Comparison of ENCODE assay signal across 13 cellular contexts in the genomic region with DNA sequence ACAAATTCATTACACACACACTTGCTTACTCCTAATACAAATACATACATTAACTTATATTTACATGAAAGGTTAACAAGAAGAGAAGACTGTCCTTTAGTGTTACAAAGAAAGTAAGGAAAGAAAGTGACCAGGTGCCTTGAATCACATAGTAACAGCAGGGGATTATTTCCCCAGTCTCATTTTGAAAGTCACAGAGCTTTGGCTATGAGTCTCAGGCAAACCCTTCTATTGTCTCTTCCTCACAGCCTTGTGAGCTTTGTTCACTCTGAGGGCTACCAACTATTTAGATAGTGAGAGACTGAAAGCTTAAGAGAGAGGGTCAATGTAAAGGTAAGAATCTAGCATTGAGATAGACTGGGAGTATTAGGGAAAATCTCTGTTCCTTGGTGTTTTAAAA.
"Had no signal": no experiment of that assay in that cellular context is flagged by ENCODE, and none has a peak within 500 bp of the region (broad histone marks: within the 10 kb centered on the region; RNA-seq: fewer than 3 reads in every experiment).

No MANE protein-coding gene starts in this region.

- H3K27ac Mint-ChIP-seq: immature natural killer cell; mesothelial cell of epicardium; nephron progenitor cell; stimulated activated naive CD8-positive, alpha-beta T cell treated with anti-CD3 and anti-CD28 coated beads, Interleukin-15, Interleukin-2, amounts not matched to agents 100 ng/mL and 50 ng/mL, for 24 hours had no signal

- H3K9me3 Mint-ChIP-seq: central memory CD8-positive, alpha-beta T cell; nephron progenitor cell; stimulated activated naive CD8-positive, alpha-beta T cell treated with anti-CD3 and anti-CD28 coated beads, Interleukin-15, Interleukin-2, amounts not matched to agents 100 ng/mL and 50 ng/mL, for 24 hours had no signal

- DNase-seq: activated CD4-positive, CD25-positive, alpha-beta regulatory T cell treated with anti-CD3 and anti-CD28 coated beads, Interleukin-2, amount 50 U/mL, for 72 hours; activated naive CD4-positive, alpha-beta T cell; anterior cingulate cortex; brain microvascular endothelial cell; immature natural killer cell; nephron progenitor cell; spleen; T-helper 9 cell; trophoblast cell had no signal

- H3K4me3 Mint-ChIP-seq: central memory CD8-positive, alpha-beta T cell; immature natural killer cell; mesothelial cell of epicardium; nephron progenitor cell; stimulated activated naive CD8-positive, alpha-beta T cell treated with anti-CD3 and anti-CD28 coated beads, Interleukin-15, Interleukin-2, amounts not matched to agents 100 ng/mL and 50 ng/mL, for 24 hours had no signal

- ATAC-seq: sciatic nerve had no signal

- H3K4me1 Mint-ChIP-seq: central memory CD8-positive, alpha-beta T cell; immature natural killer cell; nephron progenitor cell had no signal

- H3K27me3 Mint-ChIP-seq: central memory CD8-positive, alpha-beta T cell; stimulated activated naive CD8-positive, alpha-beta T cell treated with anti-CD3 and anti-CD28 coated beads, Interleukin-15, Interleukin-2, amounts not matched to agents 100 ng/mL and 50 ng/mL, for 24 hours had no signal
